In genomic region chr16:24539295-24539849, GRCh38 we compare ENCODE assay signal across 8 cellular contexts. TPM values are rescaled to one million over a fixed set of nuclear protein-coding genes. Genes with fewer than 3 reads are reported as not detected.
DNase-seq lines count a peak whose midpoint lies in the region; ATAC-seq and TF ChIP-seq lines count a peak whose summit lies in the region.

RBBP6 (plus strand) TSS chr16:24539566; CDS start chr16:24540627, 1,061 bp downstream.

- ATAC-seq in RWPE2 (ENCODE audit: low read depth), result peak; percentile 81

- no peaks in the 10 kb centered on the region for H3K27me3 ChIP-seq in RWPE2 (ENCODE audit: insufficient read depth, poor library complexity, severe bottlenecking)

- H3K27me3 Mint-ChIP-seq in nephron (ENCODE audit: low read depth), result no peaks in the 10 kb centered on the region
- no peaks in the 10 kb centered on the region for H3K27me3 Mint-ChIP-seq in stimulated activated naive CD8-positive, alpha-beta T cell treated with anti-CD3 and anti-CD28 coated beads, Interleukin-15, Interleukin-2, amounts not matched to agents 100 ng/mL and 50 ng/mL, for 24 hours

- peaks cover 19% of the 10 kb centered on the region for H3K4me1 Mint-ChIP-seq in nephron
- peaks cover 41% of the 10 kb centered on the region for H3K4me1 Mint-ChIP-seq in stimulated activated naive CD8-positive, alpha-beta T cell treated with anti-CD3 and anti-CD28 coated beads, Interleukin-15, Interleukin-2, amounts not matched to agents 100 ng/mL and 50 ng/mL, for 24 hours (ENCODE audit: low read depth)

- no peaks in the 10 kb centered on the region for H3K9me3 ChIP-seq in RWPE2 (ENCODE audit: severe bottlenecking)

- no peaks in the 10 kb centered on the region for H3K9me3 Mint-ChIP-seq in nephron
- H3K9me3 Mint-ChIP-seq in stimulated activated naive CD8-positive, alpha-beta T cell treated with anti-CD3 and anti-CD28 coated beads, Interleukin-15, Interleukin-2, amounts not matched to agents 100 ng/mL and 50 ng/mL, for 24 hours, result no peaks in the 10 kb centered on the region

- peak within 1 kb of the TSS; percentile 76 for H3K27ac ChIP-seq in RWPE2 (ENCODE audit: poor library complexity, severe bottlenecking)

- peaks cover 18% of the 10 kb centered on the region for H3K36me3 Mint-ChIP-seq in nephron (ENCODE audit: low read depth)
- H3K36me3 Mint-ChIP-seq in stimulated activated naive CD8-positive, alpha-beta T cell treated with anti-CD3 and anti-CD28 coated beads, Interleukin-15, Interleukin-2, amounts not matched to agents 100 ng/mL and 50 ng/mL, for 24 hours (ENCODE audit: low read depth), result peaks cover 39% of the 10 kb centered on the region

- TF ChIP-seq CTCF in RWPE2 (IDR thresholded peaks at IDR 0.05; ENCODE audit: poor library complexity, severe bottlenecking) (peak; percentile 54), fibroblast of pulmonary artery (IDR thresholded peaks at IDR 0.05; ENCODE audit: low read length, missing control alignments) (no peak), nephron (IDR thresholded peaks at IDR 0.05; ENCODE audit: unreplicated experiment in 3 of 3) (no peak)

- H3K36me3 ChIP-seq in RWPE2 (ENCODE audit: low read depth), result peaks cover 15% of the 10 kb centered on the region

- H3K4me1 ChIP-seq in RWPE2 (ENCODE audit: insufficient read depth, poor library complexity, severe bottlenecking), result peaks cover 13% of the 10 kb centered on the region

- DNase-seq in ELR (ENCODE audit: low read depth) (peak; percentile 97), H4 (ENCODE audit: low spot score) (peak; percentile 91), LoVo (ENCODE audit: low spot score) (peak; percentile 95), RWPE2 (ENCODE audit: low spot score) (peak; percentile 88), fibroblast of pulmonary artery (ENCODE audit: low read depth) (peak; percentile 98)
- DNase-seq in activated T-helper 9 cell treated with anti-CD3 and anti-CD28 coated beads, Interleukin-2, amount 50 U/mL, for 16 hours (ENCODE audit: low read depth), result peak; percentile 91

- peak within 1 kb of the TSS; percentile 98 to 100 (median 100) for H3K27ac Mint-ChIP-seq in nephron
- peak within 1 kb of the TSS; percentile 100 for H3K27ac Mint-ChIP-seq in stimulated activated naive CD8-positive, alpha-beta T cell treated with anti-CD3 and anti-CD28 coated beads, Interleukin-15, Interleukin-2, amounts not matched to agents 100 ng/mL and 50 ng/mL, for 24 hours

- peak within 1 kb of the TSS; percentile 74 for H3K4me3 ChIP-seq in RWPE2 (ENCODE audit: severe bottlenecking)
- peak within 1 kb of the TSS; percentile 94 for H3K4me3 ChIP-seq in fibroblast of pulmonary artery (replicated peaks; ENCODE audit: low read depth, low read length)

- peak within 1 kb of the TSS; percentile 100 for H3K4me3 Mint-ChIP-seq in nephron
- H3K4me3 Mint-ChIP-seq in stimulated activated naive CD8-positive, alpha-beta T cell treated with anti-CD3 and anti-CD28 coated beads, Interleukin-15, Interleukin-2, amounts not matched to agents 100 ng/mL and 50 ng/mL, for 24 hours, result peak within 1 kb of the TSS; percentile 99

RNA-seq across cellular contexts. Expression of gene RBBP6, which starts in this region (rescaled TPM):
- total RNA-seq in H4 (2014; rRNA removed; shearing (Covaris generic)), result 7.7 and 16.0 TPM in 2 replicates

Comparison
In these comparisons a context has a peak if more than half of its experiments do, and no peak if none do; other contexts are left out.
1. Peak in every context shown above with its lines: DNase-seq, ATAC-seq, H3K4me3 ChIP-seq and H3K27ac ChIP-seq.